ENCODE assay signal across 8 cellular contexts in genomic region chrX:129726307-129727111, GRCh38. TPM values are rescaled to one million over a fixed set of nuclear protein-coding genes. Genes with fewer than 3 reads are reported as not detected.
A peak's percentile ranks its signal among the peaks of the same experiment; 100 is the strongest.
DNase-seq lines count a peak whose midpoint lies in the region; ATAC-seq, FAIRE-seq and TF ChIP-seq lines count a peak whose summit lies in the region.

No MANE protein-coding gene starts in this region.

- no peaks in the 10 kb centered on the region for H3K27me3 ChIP-seq in Caco-2 (replicated peaks; ENCODE audit: control insufficient read depth, insufficient read depth, low read length)
- H3K27me3 ChIP-seq in breast epithelium: peaks cover 0 to 28% of the 10 kb centered on the region in 2 donors
- H3K27me3 ChIP-seq in keratinocyte (ENCODE audit: control insufficient read depth, extremely low read depth, insufficient read depth, low read length): no peaks in the 10 kb centered on the region

- POLR2A ChIA-PET in Caco-2 (lab: Charles Lee): no interaction called here

- no peak overlapping the region for H2AFZ ChIP-seq in keratinocyte (ENCODE audit: control insufficient read depth, low read length)

- H3K9me3 ChIP-seq in Caco-2 (no peaks in the 10 kb centered on the region), breast epithelium (no peaks in the 10 kb centered on the region), keratinocyte (ENCODE audit: control insufficient read depth, low read depth, low read length) (no peaks in the 10 kb centered on the region)

- dilution Hi-C loops in keratinocyte (cut with MboI; ENCODE audit: extremely low pct_ligation_motif_present, low sequenced_read_pairs): no loop called here

- FAIRE-seq in keratinocyte (lab: Jason Lieb, UNC): peak; percentile 63

- CTCF ChIA-PET in Caco-2 (lab: Charles Lee): interaction anchor here (1.0 to 1.7 kb wide), 5 partner anchors 9 to 118 kb away, joined by 3 to 20 read pairs (median 12); partner anchors contain the start of gene APLN

- BruUV-seq in Caco-2 (replicated peaks; lab: Mats Ljungman, UMichigan): no TSS peak

- H3K4me3 Mint-ChIP-seq in Caco-2 (ENCODE audit: unreplicated experiment): no peak overlapping the region

- H3K9me1 ChIP-seq in keratinocyte (ENCODE audit: control insufficient read depth, extremely low read depth, insufficient read depth, low read length): no peaks in the 10 kb centered on the region

- H3K27me3 Mint-ChIP-seq in Caco-2 (ENCODE audit: insufficient read depth, unreplicated experiment): peaks cover 3% of the 10 kb centered on the region

- no peak overlapping the region for H3K27ac Mint-ChIP-seq in Caco-2 (ENCODE audit: unreplicated experiment)

- H3K4me2 ChIP-seq in keratinocyte (ENCODE audit: control insufficient read depth, extremely low read depth, insufficient read depth, low read depth, low read length): no peak overlapping the region

- H3K27ac ChIP-seq in breast epithelium (no peak overlapping the region), keratinocyte (ENCODE audit: control insufficient read depth, insufficient read depth, low read length) (no peak overlapping the region)

- peaks cover 6% of the 10 kb centered on the region for H3K4me1 Mint-ChIP-seq in Caco-2 (ENCODE audit: low read depth, unreplicated experiment)

- no peak overlapping the region for H3K4me3 ChIP-seq in Caco-2 (ENCODE audit: low read depth, low read length)
- no peak overlapping the region for H3K4me3 ChIP-seq in breast epithelium
- no peak overlapping the region for H3K4me3 ChIP-seq in keratinocyte (ENCODE audit: control insufficient read depth in 2 of 3, extremely low read depth in 1 of 3, insufficient read depth in 2 of 3, low read depth in 1 of 3, low read length in 3 of 3)

- intact Hi-C loops in Caco-2 (cut with micrococcal nuclease; ENCODE audit: unreplicated experiment): loop anchor here (1.0 kb wide), 3 partner anchors 71 to 119 kb away; no protein-coding TSS in a partner anchor
- intact Hi-C loops in breast epithelium (cut with DNase I; ENCODE audit: low total_unique reads): no loop called here

- DNase-seq in Caco-2 (peak; percentile 55 to 75), HK-2 (ENCODE audit: unreplicated experiment) (peak; percentile 53), RPMI7951 (ENCODE audit: low read depth) (peak; percentile 45), breast epithelium (ENCODE audit: low spot score in 2 of 2) (peak; percentile 24 to 59), keratinocyte (ENCODE audit: low read depth, low spot score) (peak; percentile 17)
- DNase-seq in stimulated activated CD4-positive, alpha-beta T cell treated with anti-CD3 and anti-CD28 coated beads, Interleukin-4, amount 100 ng/mL, for 1 hour: peak; percentile 29

- no peaks in the 10 kb centered on the region for H3K4me1 ChIP-seq in Caco-2
- no peaks in the 10 kb centered on the region for H3K4me1 ChIP-seq in breast epithelium
- no peaks in the 10 kb centered on the region for H3K4me1 ChIP-seq in keratinocyte (ENCODE audit: control insufficient read depth, extremely low read depth, insufficient read depth, low read length)

- ATAC-seq in HG02763 (IDR thresholded peaks at IDR 0.05; ENCODE audit: unreplicated experiment): no peak
- ATAC-seq in GM18505 (IDR thresholded peaks at IDR 0.05; ENCODE audit: unreplicated experiment): no peak

- no peaks in the 10 kb centered on the region for H3K36me3 ChIP-seq in Caco-2 (ENCODE audit: control insufficient read depth, insufficient read depth, low read length)
- no peaks in the 10 kb centered on the region for H3K36me3 ChIP-seq in breast epithelium
- no peaks in the 10 kb centered on the region for H3K36me3 ChIP-seq in keratinocyte (ENCODE audit: control insufficient read depth in 2 of 2, extremely low read depth in 1 of 2, insufficient read depth in 2 of 2, low read length in 2 of 2)

- H3K36me3 Mint-ChIP-seq in Caco-2 (ENCODE audit: insufficient read depth, unreplicated experiment): no peaks in the 10 kb centered on the region

- no peaks in the 10 kb centered on the region for H3K79me2 ChIP-seq in keratinocyte (ENCODE audit: control insufficient read depth, insufficient read depth, low read length)

- TF ChIP-seq POLR2A in breast epithelium (IDR thresholded peaks at IDR 0.05): no peak
- no peak for TF ChIP-seq POLR2A in GM18505 (IDR thresholded peaks at IDR 0.05; ENCODE audit: borderline replicate concordance, extremely low read depth, insufficient read depth, insufficient read length)

- TF ChIP-seq CTCF in Caco-2 (IDR thresholded peaks at IDR 0.05; ENCODE audit: insufficient read depth in 1 of 2, low read depth in 1 of 2, low read length in 1 of 2, severe bottlenecking in 1 of 2, unreplicated experiment in 1 of 2) (peak; percentile 55 to 77), breast epithelium (IDR thresholded peaks at IDR 0.05) (peak; percentile 32 to 76 (median 58)), keratinocyte (optimal IDR thresholded peaks at IDR 0.05 in 1 of 3, IDR thresholded peaks at IDR 0.05 in 1 of 3, conservative IDR thresholded peaks at IDR 0.05 in 1 of 3; ENCODE audit: extremely low read depth in 1 of 3, insufficient read depth in 2 of 3, low read length in 3 of 3) (peak; percentile 83 to 91 (median 88))

- peaks cover 11% of the 10 kb centered on the region for H3K9me3 Mint-ChIP-seq in Caco-2 (ENCODE audit: unreplicated experiment)

- no peaks in the 10 kb centered on the region for H4K20me1 ChIP-seq in keratinocyte (ENCODE audit: control insufficient read depth, extremely low read depth, insufficient read depth, low read length)

- H3K9ac ChIP-seq in keratinocyte (ENCODE audit: control insufficient read depth, extremely low read depth, insufficient read depth, low read length): no peak overlapping the region

RNA-seq across cellular contexts. Expression of gene XPNPEP2, which starts 12.3 kb away (rescaled TPM):
- total RNA-seq in Caco-2 (2022) (0.32 TPM in 2 replicates), breast epithelium (10 to 100 TPM in 1 of 3 donors, 1 to 10 TPM in 1, under 1 TPM in 1; 0.44 to 12.8 (median 3.9) TPM)
- total RNA-seq in RPMI7951 (2014; rRNA removed; shearing (Covaris generic)): not detected in 2 replicates
- not detected in 3 replicates for polyA plus RNA-seq in keratinocyte
- polyA plus RNA-seq in keratinocyte (2011; ENCODE audit: low read depth): not detected
- not detected in 2 replicates for polyA plus RNA-seq in keratinocyte (2011; cell fraction: cytosol; rRNA removed)
- not detected in 2 replicates for polyA plus RNA-seq in keratinocyte (2011; cell fraction: nucleus; rRNA removed)
- not detected in 2 replicates for polyA plus RNA-seq in keratinocyte (2012; ENCODE audit: low replicate concordance)
- polyA minus RNA-seq in keratinocyte: not detected in 3 replicates
- not detected for polyA minus RNA-seq in keratinocyte (2011; cell fraction: cytosol; rRNA and poly(A)+ RNA removed)
- polyA minus RNA-seq in keratinocyte (2011; cell fraction: nucleus; rRNA and poly(A)+ RNA removed): not detected in 2 replicates

RNA-seq across cellular contexts. Expression of gene SASH3, which starts 53.2 kb away (rescaled TPM):
- total RNA-seq in Caco-2 (2022) (not detected in 2 replicates), breast epithelium (10 to 100 TPM in 1 of 3 donors, 1 to 10 TPM in 2; 6.6 to 18.7 (median 10.0) TPM)
- total RNA-seq in RPMI7951 (2014; rRNA removed; shearing (Covaris generic)): not detected in 2 replicates
- 0.08 to 0.09 TPM in 2 of 3 replicates, not detected in the other for polyA plus RNA-seq in keratinocyte
- not detected for polyA plus RNA-seq in keratinocyte (2011; ENCODE audit: low read depth)
- polyA plus RNA-seq in keratinocyte (2011; cell fraction: cytosol; rRNA removed): not detected in 2 replicates
- not detected in 2 replicates for polyA plus RNA-seq in keratinocyte (2011; cell fraction: nucleus; rRNA removed)
- not detected in 2 replicates for polyA plus RNA-seq in keratinocyte (2012; ENCODE audit: low replicate concordance)
- not detected in 3 replicates for polyA minus RNA-seq in keratinocyte
- not detected for polyA minus RNA-seq in keratinocyte (2011; cell fraction: cytosol; rRNA and poly(A)+ RNA removed)
- polyA minus RNA-seq in keratinocyte (2011; cell fraction: nucleus; rRNA and poly(A)+ RNA removed): not detected in 2 replicates
